ENCODE assay signal across 8 cellular contexts in the genomic region with DNA sequence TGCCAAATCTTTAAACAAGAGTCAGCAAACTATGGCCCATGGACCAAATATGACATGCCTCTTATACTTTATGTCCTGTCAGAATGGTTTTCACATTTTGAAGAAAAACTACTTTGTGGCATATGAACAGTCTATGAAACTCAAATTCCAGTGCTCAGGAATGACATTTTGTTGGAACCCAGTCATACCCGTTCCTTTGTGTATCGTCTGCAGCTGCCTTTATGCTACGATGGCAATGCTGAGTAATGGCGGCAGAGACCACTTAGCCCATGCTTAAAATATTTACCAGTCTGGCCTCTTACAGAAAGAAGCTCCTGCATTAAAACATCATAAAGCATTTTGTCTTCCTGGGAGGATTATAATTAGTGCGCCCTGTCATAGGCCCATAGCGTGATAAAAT.
"Had no signal": no experiment of that assay in that cellular context is flagged by ENCODE, and none has a peak within 500 bp of the region (broad histone marks: within the 10 kb centered on the region; RNA-seq: fewer than 3 reads in every experiment).

No MANE protein-coding gene starts in this region.

- H3K27ac ChIP-seq: GM23248 had no signal

- H3K36me3 ChIP-seq: HAP-1 had no signal

- H3K4me1 ChIP-seq: HAP-1 had no signal

- H2AFZ ChIP-seq: GM23248 had no signal

- DNase-seq: GM23248, GOT3, H7, HFFc6, IMR-90 had no signal

- H3K9me3 ChIP-seq: HAP-1 had no signal

- H3K9ac ChIP-seq: GM23248 had no signal

- ATAC-seq: HCT116, K562 had no signal

- H3K4me3 ChIP-seq: GM23248, HAP-1, K562 had no signal
